ENCODE assay signal across 8 cellular contexts in genomic region chr7:151057038-151057736, GRCh38. TPM values are rescaled to one million over a fixed set of nuclear protein-coding genes. Genes with fewer than 3 reads are reported as not detected.
DNase-seq lines count a peak whose midpoint lies in the region; ATAC-seq and TF ChIP-seq lines count a peak whose summit lies in the region.

No MANE protein-coding gene starts in this region.

- peak; percentile 20 for ATAC-seq in DND-41 (ENCODE audit: insufficient read depth, low read depth)
- peak; percentile 9 for ATAC-seq in GM21515 (IDR thresholded peaks at IDR 0.05; ENCODE audit: unreplicated experiment)
- no peak for ATAC-seq in lower lobe of right lung
- no peak for ATAC-seq in aorta (ENCODE audit: low FRiP score)

- peak overlapping the region; percentile 96 for H3K4me2 ChIP-seq in DND-41 (ENCODE audit: insufficient read depth, low read length)

- TF ChIP-seq CTCF in DND-41 (IDR thresholded peaks at IDR 0.05; ENCODE audit: borderline replicate concordance, extremely low read depth, low read length, poor library complexity, severe bottlenecking) (no peak), HL-60 (IDR thresholded peaks at IDR 0.05; ENCODE audit: insufficient read depth, low read length) (no peak), astrocyte of the cerebellum (IDR thresholded peaks at IDR 0.05; ENCODE audit: low read depth, low read length, missing control alignments) (no peak), lower lobe of right lung (IDR thresholded peaks at IDR 0.05) (no peak)

- H3K9ac ChIP-seq in DND-41 (ENCODE audit: low read depth, low read length), result peak overlapping the region; percentile 68

- H2AFZ ChIP-seq in DND-41 (ENCODE audit: low read depth, low read length), result peak overlapping the region; percentile 85

- H3K4me3 ChIP-seq in DND-41 (ENCODE audit: low read depth in 1 of 2, low read length in 2 of 2) (peak overlapping the region; percentile 62 to 85), HL-60 (replicated peaks; ENCODE audit: insufficient read depth, low read length) (peak overlapping the region; percentile 84), astrocyte of the cerebellum (ENCODE audit: low read depth, low read length) (peak overlapping the region; percentile 66), lower lobe of right lung (peak overlapping the region; percentile 72), aorta (ENCODE audit: low read length in 2 of 2) (peak overlapping the region; percentile 23 to 60)

- in situ Hi-C loops in astrocyte of the cerebellum (cut with HindIII; ENCODE audit: low sequenced_read_pairs), result no loop called here

- no peak for DNase-seq in DND-41
- no peak for DNase-seq in HL-60 (ENCODE audit: low read depth in 1 of 2, low spot score in 1 of 2)
- DNase-seq in astrocyte of the cerebellum (ENCODE audit: low read depth), result no peak
- peak; percentile 66 for DNase-seq in lower lobe of right lung
- no peak for DNase-seq in aorta
- no peak for DNase-seq in GDM1 (lab: John Stamatoyannopoulos, UW)
- no peak for DNase-seq in NCI-H2081 treated with DMSO at 0.1 percent for 48 hours (lab: John Stamatoyannopoulos, UW)

- H3K36me3 ChIP-seq in DND-41 (ENCODE audit: insufficient read depth, low read length) (peaks cover 13% of the 10 kb centered on the region), lower lobe of right lung (peaks cover 5% of the 10 kb centered on the region), aorta (ENCODE audit: control insufficient read depth in 1 of 2, insufficient read depth in 2 of 2, low read length in 1 of 2) (no peaks in the 10 kb centered on the region)

- peaks cover 29% of the 10 kb centered on the region for H4K20me1 ChIP-seq in DND-41 (ENCODE audit: insufficient read depth, low read length)

- H3K27ac ChIP-seq in DND-41 (ENCODE audit: low read length) (peak overlapping the region; percentile 92), HL-60 (replicated peaks) (peak overlapping the region; percentile 71), lower lobe of right lung (peak overlapping the region; percentile 44), aorta (ENCODE audit: low read depth in 1 of 2, low read length in 2 of 2) (no peak overlapping the region)

- WGBS in aorta, 2 donors, result 6% methylated on average over 26 of the region's 26 CpGs

- H3K4me1 ChIP-seq in DND-41 (ENCODE audit: insufficient read depth, low read length) (peaks cover 53% of the 10 kb centered on the region), lower lobe of right lung (peaks cover 44% of the 10 kb centered on the region), aorta (ENCODE audit: control insufficient read depth in 1 of 2, insufficient read depth in 2 of 2, low read length in 2 of 2) (no peaks in the 10 kb centered on the region)

- H3K27me3 ChIP-seq in DND-41 (ENCODE audit: insufficient read depth, low read length, poor library complexity) (no peaks in the 10 kb centered on the region), HL-60 (ENCODE audit: insufficient read depth, poor library complexity, severe bottlenecking) (no peaks in the 10 kb centered on the region), lower lobe of right lung (ENCODE audit: low read depth) (no peaks in the 10 kb centered on the region), aorta (ENCODE audit: control insufficient read depth in 1 of 2, insufficient read depth in 2 of 2, low read length in 1 of 2) (no peaks in the 10 kb centered on the region)

- H3K9me3 ChIP-seq in DND-41 (ENCODE audit: insufficient read depth, low read length, severe bottlenecking), result no peaks in the 10 kb centered on the region
- no peaks in the 10 kb centered on the region for H3K9me3 ChIP-seq in lower lobe of right lung
- no peaks in the 10 kb centered on the region for H3K9me3 ChIP-seq in aorta (ENCODE audit: control insufficient read depth, low read length)

- intact Hi-C loops in lower lobe of right lung (cut with DNase I), result no loop called here
- intact Hi-C loops in aorta (cut with DNase I), result no loop called here

- H3K79me2 ChIP-seq in DND-41 (ENCODE audit: insufficient read depth, low read length), result peaks cover 33% of the 10 kb centered on the region

RNA-seq across cellular contexts. Expression of gene CDK5, which starts 0.5 kb away (rescaled TPM):
- total RNA-seq in lower lobe of right lung, result 13.7 TPM
- total RNA-seq in aorta, result 1 to 10 TPM; 4.1 to 6.6 TPM
- 1 to 10 TPM; 6.0 to 8.9 TPM for polyA plus RNA-seq in aorta

RNA-seq across cellular contexts. Expression of gene SLC4A2, which starts 2.2 kb away (rescaled TPM):
- total RNA-seq in lower lobe of right lung, result 182 TPM
- 100 to 1,000 TPM; 118 to 128 TPM for total RNA-seq in aorta
- 100 to 1,000 TPM in 1 of 2 donors, 10 to 100 TPM in 1; 37.1 to 215 TPM for polyA plus RNA-seq in aorta

RNA-seq across cellular contexts. Expression of gene ASIC3, which starts 8.9 kb away (rescaled TPM):
- total RNA-seq in lower lobe of right lung (3.7 TPM), aorta (1 to 10 TPM; 1.7 to 2.9 TPM)
- 1 to 10 TPM in 1 of 2 donors, not detected in 1; 7.1 TPM for polyA plus RNA-seq in aorta

RNA-seq across cellular contexts. Expression of gene FASTK, which starts 23.4 kb away (rescaled TPM):
- total RNA-seq in lower lobe of right lung (54.4 TPM), aorta (10 to 100 TPM; 45.6 to 56.6 TPM)
- polyA plus RNA-seq in aorta, result 100 to 1,000 TPM in 1 of 2 donors, 10 to 100 TPM in 1; 58.4 to 216 TPM

RNA-seq across cellular contexts. Expression of gene TMUB1, which starts 26.1 kb away (rescaled TPM):
- total RNA-seq in lower lobe of right lung (37.4 TPM), aorta (10 to 100 TPM; 32.7 to 33.9 TPM)
- 10 to 100 TPM; 19.0 to 72.4 TPM for polyA plus RNA-seq in aorta

Comparison
In these comparisons a context has a peak if more than half of its experiments do, and no peak if none do; other contexts are left out.
1. ATAC-seq: peak in DND-41 (single experiment) and GM21515 (single experiment); none in lower lobe of right lung (0 of 2) and aorta (single experiment).
2. H3K27ac ChIP-seq: peak in DND-41 (single experiment), HL-60 (single experiment) and lower lobe of right lung (single experiment); none in aorta (0 of 2).
3. Peak in every context shown above with its lines, with median percentiles within 50 percentile points of each other: H3K4me3 ChIP-seq.